8 cellular contexts compared by ENCODE assay signal in genomic region chr17:31318298-31319190, GRCh38. TPM values are rescaled to one million over a fixed set of nuclear protein-coding genes. Genes with fewer than 3 reads are reported as not detected.
DNase-seq lines count a peak whose midpoint lies in the region; ATAC-seq and TF ChIP-seq lines count a peak whose summit lies in the region.

No MANE protein-coding gene starts in this region.

- 0 out of 2 replicates have a peak, but pooled peaks cover 2% of the 10 kb centered on the region for H3K9me3 ChIP-seq in MG63

- no peaks in the 10 kb centered on the region for H3K36me3 ChIP-seq in MG63
- no peaks in the 10 kb centered on the region for H3K36me3 ChIP-seq in H7 (replicated peaks; ENCODE audit: control insufficient read depth, insufficient read depth, low read length)

- peaks cover 10% of the 10 kb centered on the region for H3K4me1 Mint-ChIP-seq in endothelial cell (ENCODE audit: unreplicated experiment)

- H3K27me3 ChIP-seq in MG63 (no peaks in the 10 kb centered on the region), H7 (ENCODE audit: control insufficient read depth, insufficient read depth, low read length) (no peaks in the 10 kb centered on the region)

- H3K4me3 ChIP-seq in MG63 (no peak overlapping the region), H7 (ENCODE audit: insufficient read depth, low read depth, low read length) (no peak overlapping the region)

- no peak for TF ChIP-seq CTCF in endothelial cell (IDR thresholded peaks at IDR 0.05; ENCODE audit: unreplicated experiment)

- DNase-seq in MG63 (peak; percentile 85), endothelial cell (ENCODE audit: low spot score) (no peak), occipital lobe (lab: John Stamatoyannopoulos, UW) (peak; percentile 68), ureter (ENCODE audit: low spot score) (no peak), NCI-H524 treated with DMSO at 0.1 percent for 48 hours (lab: John Stamatoyannopoulos, UW) (no peak), H7 (no peak)
- DNase-seq in activated CD8-positive, alpha-beta memory T cell treated with anti-CD3 and anti-CD28 coated beads for 1 hour (ENCODE audit: extremely low read depth in 1 of 2, low read depth in 1 of 2), result peak; percentile 30 to 38

- peak; percentile 41 for ATAC-seq in GM18907 (IDR thresholded peaks at IDR 0.05; ENCODE audit: unreplicated experiment)

- H3K36me3 Mint-ChIP-seq in endothelial cell (ENCODE audit: low read depth, unreplicated experiment), result no peaks in the 10 kb centered on the region

- H3K4me3 Mint-ChIP-seq in endothelial cell (ENCODE audit: unreplicated experiment), result no peak overlapping the region

- no peaks in the 10 kb centered on the region for H3K9me3 Mint-ChIP-seq in endothelial cell (ENCODE audit: unreplicated experiment)

- H3K27me3 Mint-ChIP-seq in endothelial cell (ENCODE audit: unreplicated experiment), result no peaks in the 10 kb centered on the region

- H3K27ac Mint-ChIP-seq in endothelial cell (ENCODE audit: unreplicated experiment), result peak overlapping the region; percentile 79

RNA-seq across cellular contexts. Expression of gene EVI2A, which starts 2.9 kb away (rescaled TPM):
- 0.39 and 0.66 TPM in 2 replicates for total RNA-seq in MG63 (2014; rRNA removed; shearing (Covaris generic); ENCODE audit: low replicate concordance)
- total RNA-seq in endothelial cell (ENCODE audit: unreplicated experiment) (not detected), occipital lobe (5.0 TPM), ureter (2.7 TPM)
- total RNA-seq in H7 (2014; rRNA removed; shearing (Covaris generic)), result not detected in 2 replicates

RNA-seq across cellular contexts. Expression of gene EVI2B, which starts 4.7 kb away (rescaled TPM):
- total RNA-seq in MG63 (2014; rRNA removed; shearing (Covaris generic); ENCODE audit: low replicate concordance), result not detected in 2 replicates
- not detected for total RNA-seq in endothelial cell (ENCODE audit: unreplicated experiment)
- 0.31 TPM for total RNA-seq in occipital lobe
- 6.5 TPM for total RNA-seq in ureter
- not detected in 2 replicates for total RNA-seq in H7 (2014; rRNA removed; shearing (Covaris generic))

RNA-seq across cellular contexts. Expression of gene OMG, which starts 21.5 kb away (rescaled TPM):
- not detected in 2 replicates for total RNA-seq in MG63 (2014; rRNA removed; shearing (Covaris generic); ENCODE audit: low replicate concordance)
- total RNA-seq in endothelial cell (ENCODE audit: unreplicated experiment) (not detected), occipital lobe (9.4 TPM), ureter (not detected)
- not detected in 2 replicates for total RNA-seq in H7 (2014; rRNA removed; shearing (Covaris generic))

Comparison
In these comparisons a context has a peak if more than half of its experiments do, and no peak if none do; other contexts are left out.
1. DNase-seq: peak in MG63 (single experiment), activated CD8-positive, alpha-beta memory T cell treated with anti-CD3 and anti-CD28 coated beads for 1 hour (2 of 2) and occipital lobe (single experiment); none in endothelial cell (single experiment), ureter (single experiment), NCI-H524 treated with DMSO at 0.1 percent for 48 hours (single experiment) and H7 (single experiment).